In the genomic region with DNA sequence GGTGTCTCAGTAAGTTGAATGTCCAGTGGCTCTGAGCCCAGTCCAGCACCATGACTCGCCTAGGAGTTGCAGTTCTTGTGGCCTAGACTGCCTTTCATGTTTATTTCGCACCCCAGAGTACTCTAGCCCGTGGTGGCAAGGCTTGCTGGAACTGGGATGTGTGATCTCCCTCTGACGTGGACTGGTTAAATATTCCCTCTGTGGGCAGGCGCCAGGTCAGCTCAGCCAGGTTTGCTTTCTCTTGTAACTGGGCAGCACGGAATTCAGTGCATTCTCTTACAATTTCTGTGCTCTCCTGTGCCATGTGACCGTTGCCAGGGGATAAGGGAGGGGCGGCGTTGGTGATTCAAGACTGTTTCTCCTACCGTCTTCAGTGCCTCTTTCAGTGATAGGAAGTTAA, we compare ENCODE assay signal across 22 cellular contexts.
"Had no signal": no experiment of that assay in that cellular context is flagged by ENCODE, and none has a peak within 500 bp of the region (broad histone marks: within the 10 kb centered on the region; RNA-seq: fewer than 3 reads in every experiment).

No MANE protein-coding gene starts in this region.

- H3K36me3 ChIP-seq: right lobe of liver, transverse colon, vagina had no signal

- DNase-seq: activated CD4-positive, alpha-beta memory T cell treated with anti-CD3 and anti-CD28 coated beads for 36 hours; activated CD4-positive, alpha-beta T cell treated with anti-CD3 and anti-CD28 coated beads for 4 hours; activated CD4-positive, CD25-positive, alpha-beta regulatory T cell; activated gamma-delta T cell; activated naive CD4-positive, alpha-beta T cell treated with anti-CD3 and anti-CD28 coated beads, Interleukin-2, amount 50 U/mL, for 16 hours; activated naive CD8-positive, alpha-beta T cell treated with anti-CD3 and anti-CD28 coated beads, Interleukin-2, amount 50 U/mL, for 24 hours; effector CD4-positive, alpha-beta T cell; foreskin melanocyte; glutamatergic neuron; immature natural killer cell; kidney glomerular epithelial cell; left ventricle myocardium superior; midbrain; occipital lobe; right lobe of liver; small intestine; stimulated activated CD4-positive, alpha-beta T cell treated with anti-CD3 and anti-CD28 coated beads, Interleukin-15, amount 100 ng/mL, for 24 hours; T-helper 17 cell; transverse colon had no signal

- H3K27me3 ChIP-seq: hepatocyte, right lobe of liver, transverse colon, vagina had no signal

- H3K79me2 ChIP-seq: hepatocyte had no signal

- H3K4me3 ChIP-seq: hepatocyte, right lobe of liver, transverse colon, vagina had no signal

- ATAC-seq: activated naive CD8-positive, alpha-beta T cell treated with anti-CD3 and anti-CD28 coated beads, Interleukin-2, amount 50 U/mL, for 24 hours; left ventricle myocardium superior; stimulated activated memory B cell treated with anti-CD40 and anti-IgM and Interleukin-4, amounts not matched to agents 10 μg/mL and 1 μg/mL and 100 μg/mL, for 72 hours; T-helper 17 cell had no signal

- H3K9me3 ChIP-seq: right lobe of liver, transverse colon, vagina had no signal

- H3K4me2 ChIP-seq: hepatocyte had no signal

- H3K4me1 ChIP-seq: right lobe of liver, transverse colon, vagina had no signal

- H3K27ac ChIP-seq: hepatocyte, right lobe of liver, transverse colon, vagina had no signal

- H2AFZ ChIP-seq: hepatocyte had no signal
